Comparison of ENCODE assay signal across 10 cellular contexts in genomic region chr6:131910219-131910589, GRCh38. TPM values are rescaled to one million over a fixed set of nuclear protein-coding genes. Genes with fewer than 3 reads are reported as not detected.
DNase-seq lines count a peak whose midpoint lies in the region; ATAC-seq, FAIRE-seq and TF ChIP-seq lines count a peak whose summit lies in the region.
"Had no signal": no experiment of that assay in that cellular context is flagged by ENCODE, and none has a peak within 500 bp of the region (broad histone marks: within the 10 kb centered on the region; RNA-seq: fewer than 3 reads in every experiment).

No MANE protein-coding gene starts in this region.

- DNase-seq in natural killer cell (no peak), GDM1 (lab: John Stamatoyannopoulos, UW) (no peak), HTR-8/SVneo (ENCODE audit: insufficient read length, low spot score) (no peak), MG63 (no peak)
- DNase-seq in activated CD4-positive, alpha-beta T cell treated with anti-CD3 and anti-CD28 coated beads, Interleukin-2, amount 10 ng/mL, durations not matched to agents 7 days and 5 days: no peak

- H3K36me3 ChIP-seq in MG63: no peaks in the 10 kb centered on the region
- H3K36me3 ChIP-seq: tibial nerve had no signal

- no peaks in the 10 kb centered on the region for H3K36me3 Mint-ChIP-seq in natural killer cell
- H3K36me3 Mint-ChIP-seq in activated CD4-positive, alpha-beta T cell treated with anti-CD3 and anti-CD28 coated beads, Interleukin-2, amount 10 ng/mL, durations not matched to agents 7 days and 5 days (ENCODE audit: low read depth): no peaks in the 10 kb centered on the region

- intact Hi-C loops in natural killer cell (cut with micrococcal nuclease): loop anchor here (2.0 kb wide), 1 partner anchor 215 kb away; no protein-coding TSS in a partner anchor

- H3K9me3 ChIP-seq in MG63: no peaks in the 10 kb centered on the region
- H3K9me3 ChIP-seq: tibial nerve had no signal

- H3K27me3 Mint-ChIP-seq in natural killer cell (ENCODE audit: low read depth in 2 of 2): peaks cover 18 to 59% of the 10 kb centered on the region in 2 donors
- H3K27me3 Mint-ChIP-seq in activated CD4-positive, alpha-beta T cell treated with anti-CD3 and anti-CD28 coated beads, Interleukin-2, amount 10 ng/mL, durations not matched to agents 7 days and 5 days: peaks cover 34% of the 10 kb centered on the region

- no peak overlapping the region for H3K4me3 Mint-ChIP-seq in natural killer cell
- no peak overlapping the region for H3K4me3 Mint-ChIP-seq in activated CD4-positive, alpha-beta T cell treated with anti-CD3 and anti-CD28 coated beads, Interleukin-2, amount 10 ng/mL, durations not matched to agents 7 days and 5 days

- CTCF ChIA-PET in activated CD4-positive, alpha-beta T cell treated with anti-CD3 and anti-CD28 coated beads, Interleukin-2, amount 10 ng/mL, durations not matched to agents 7 days and 5 days (lab: Charles Lee): interaction anchor here (0.7 to 1.6 kb wide), 3 partner anchors 13 to 220 kb away, joined by 3 to 4 read pairs (median 4); no protein-coding TSS in a partner anchor

- H3K4me1 Mint-ChIP-seq in natural killer cell: peaks cover 8 to 9% of the 10 kb centered on the region in 2 donors
- peaks cover 6% of the 10 kb centered on the region for H3K4me1 Mint-ChIP-seq in activated CD4-positive, alpha-beta T cell treated with anti-CD3 and anti-CD28 coated beads, Interleukin-2, amount 10 ng/mL, durations not matched to agents 7 days and 5 days

- no peak overlapping the region for H3K4me3 ChIP-seq in MG63
- H3K4me3 ChIP-seq: hepatocyte, tibial nerve had no signal

- FAIRE-seq in HTR-8/SVneo (lab: Jason Lieb, UNC): no peak

- POLR2A ChIA-PET in activated CD4-positive, alpha-beta T cell treated with anti-CD3 and anti-CD28 coated beads, Interleukin-2, amount 10 ng/mL, durations not matched to agents 7 days and 5 days (lab: Charles Lee): no interaction called here

- H3K9me3 Mint-ChIP-seq in natural killer cell: no peaks in the 10 kb centered on the region
- H3K9me3 Mint-ChIP-seq in activated CD4-positive, alpha-beta T cell treated with anti-CD3 and anti-CD28 coated beads, Interleukin-2, amount 10 ng/mL, durations not matched to agents 7 days and 5 days: no peaks in the 10 kb centered on the region

- peak; percentile 25 for TF ChIP-seq CTCF in natural killer cell (IDR thresholded peaks at IDR 0.05)

- H3K27me3 ChIP-seq in MG63: 0 out of 2 replicates have a peak, but pooled peaks cover 2% of the 10 kb centered on the region
- H3K27me3 ChIP-seq: hepatocyte, tibial nerve had no signal

- H3K27ac Mint-ChIP-seq in natural killer cell: no peak overlapping the region
- no peak overlapping the region for H3K27ac Mint-ChIP-seq in activated CD4-positive, alpha-beta T cell treated with anti-CD3 and anti-CD28 coated beads, Interleukin-2, amount 10 ng/mL, durations not matched to agents 7 days and 5 days

- ATAC-seq in GM18520 (IDR thresholded peaks at IDR 0.05; ENCODE audit: unreplicated experiment) (peak; percentile 14), GM21723 (IDR thresholded peaks at IDR 0.05; ENCODE audit: unreplicated experiment) (peak; percentile 17), HG03565 (IDR thresholded peaks at IDR 0.05; ENCODE audit: unreplicated experiment) (peak; percentile 11), natural killer cell (no peak)

RNA-seq across cellular contexts. Expression of gene CCN2, which starts 41.0 kb away (rescaled TPM):
- total RNA-seq in natural killer cell: not detected
- total RNA-seq in MG63 (2014; rRNA removed; shearing (Covaris generic); ENCODE audit: low replicate concordance): 830 and 953 TPM in 2 replicates
- not detected for total RNA-seq in activated CD4-positive, alpha-beta T cell treated with anti-CD3 and anti-CD28 coated beads, Interleukin-2, amount 10 ng/mL, durations not matched to agents 7 days and 5 days

Comparison
In these comparisons a context has a peak if more than half of its experiments do, and no peak if none do; other contexts are left out.
1. ATAC-seq: peak in GM18520 (single experiment), GM21723 (single experiment) and HG03565 (single experiment); none in natural killer cell (0 of 3).
2. RNA of gene CCN2, which starts 41.0 kb away (total RNA-seq): 830 to 953 TPM in MG63; not detected in activated CD4-positive, alpha-beta T cell treated with anti-CD3 and anti-CD28 coated beads, Interleukin-2, amount 10 ng/mL, durations not matched to agents 7 days and 5 days and not detected in natural killer cell; every median in the first group is over 100 times any median in the second.